ENCODE assay signal across 8 cellular contexts in genomic region chr1:115976062-115976899, GRCh38. TPM values are rescaled to one million over a fixed set of nuclear protein-coding genes. Genes with fewer than 3 reads are reported as not detected.
DNase-seq lines count a peak whose midpoint lies in the region; ATAC-seq, FAIRE-seq and TF ChIP-seq lines count a peak whose summit lies in the region.

Gene SLC22A15, plus strand, starts transcription at chr1:115976513. Its CDS starts 115 bp downstream, at chr1:115976628.

- peak within 1 kb of the TSS; percentile 56 for H3K4me3 ChIP-seq in AG04449 (ENCODE audit: low read depth, low read length)
- peak within 1 kb of the TSS; percentile 60 to 67 (median 65) for H3K4me3 ChIP-seq in esophagus muscularis mucosa

- POLR2A ChIA-PET in AG04449 (lab: Yijun Ruan, JAX), result no interaction called here

- peaks cover 0 to 15% (median 6%) of the 10 kb centered on the region in 4 donors for H3K27me3 ChIP-seq in esophagus muscularis mucosa

- TF ChIP-seq EP300 in esophagus muscularis mucosa (IDR thresholded peaks at IDR 0.05), result no peak

- WGBS in esophagus muscularis mucosa, result under 1% methylated on average over 19 of the region's 87 CpGs

- DNase-seq in AG04449 (ENCODE audit: low read depth, low spot score), result no peak
- peak; percentile 28 for DNase-seq in GM18507 (ENCODE audit: extremely low spot score, insufficient read length, low read depth)
- DNase-seq in NCI-H345 treated with DMSO at 0.1 percent for 48 hours (lab: John Stamatoyannopoulos, UW; ENCODE audit: unreplicated experiment), result peak; percentile 3
- peak; percentile 31 for DNase-seq in activated CD8-positive, alpha-beta memory T cell treated with anti-CD3 and anti-CD28 coated beads, Interleukin-2, amount 50 U/mL, for 4 hours
- no peak for DNase-seq in esophagus muscularis mucosa (ENCODE audit: extremely low spot score)
- DNase-seq in mucosa of gallbladder (ENCODE audit: low spot score), result peak; percentile 43
- peak; percentile 68 for DNase-seq in superior temporal gyrus (ENCODE audit: extremely low spot score)

- TF ChIP-seq CTCF in AG04449 (IDR thresholded peaks at IDR 0.05; ENCODE audit: insufficient read depth, low read length, missing control alignments) (no peak), esophagus muscularis mucosa (IDR thresholded peaks at IDR 0.05) (no peak)

- CTCF ChIA-PET in AG04449 (lab: Yijun Ruan, JAX), result no interaction called here

- H3K9me3 ChIP-seq in esophagus muscularis mucosa, result no peaks in the 10 kb centered on the region

- TF ChIP-seq POLR2A in esophagus muscularis mucosa (IDR thresholded peaks at IDR 0.05; ENCODE audit: low read depth), result no peak

- peaks cover under 1 to 19% (median 11%) of the 10 kb centered on the region in 4 donors for H3K4me1 ChIP-seq in esophagus muscularis mucosa

- peak within 1 kb of the TSS; percentile 61 to 74 (median 70) for H3K27ac ChIP-seq in esophagus muscularis mucosa (replicated peaks in 1 of 4)

- ATAC-seq in HG02852 (IDR thresholded peaks at IDR 0.05; ENCODE audit: unreplicated experiment), result peak; percentile 90

- no peaks in the 10 kb centered on the region for H3K36me3 ChIP-seq in esophagus muscularis mucosa

- FAIRE-seq in GM18507 (lab: Jason Lieb, UNC), result no peak

- intact Hi-C loops in esophagus muscularis mucosa (cut with DNase I), result no loop called here

RNA-seq across cellular contexts. Expression of gene SLC22A15, which starts in this region (rescaled TPM):
- 1 to 10 TPM; 1.8 to 2.8 (median 2.3) TPM for total RNA-seq in esophagus muscularis mucosa
- total RNA-seq in mucosa of gallbladder, result 5.7 TPM

Comparison
In these comparisons a context has a peak if more than half of its experiments do, and no peak if none do; other contexts are left out.
1. DNase-seq: peak in GM18507 (single experiment), NCI-H345 treated with DMSO at 0.1 percent for 48 hours (single experiment), activated CD8-positive, alpha-beta memory T cell treated with anti-CD3 and anti-CD28 coated beads, Interleukin-2, amount 50 U/mL, for 4 hours (single experiment), mucosa of gallbladder (single experiment) and superior temporal gyrus (single experiment); none in AG04449 (single experiment) and esophagus muscularis mucosa (single experiment).